In genomic region chr11:44708063-44708462, GRCh38 we compare ENCODE assay signal across 15 cellular contexts. TPM values are rescaled to one million over a fixed set of nuclear protein-coding genes. Genes with fewer than 3 reads are reported as not detected.
"Had no signal": no experiment of that assay in that cellular context is flagged by ENCODE, and none has a peak within 500 bp of the region (broad histone marks: within the 10 kb centered on the region; RNA-seq: fewer than 3 reads in every experiment).

No MANE protein-coding gene starts in this region.

- H3K36me3 Mint-ChIP-seq: activated CD4-positive, alpha-beta memory T cell treated with anti-CD3 and anti-CD28 coated beads for 36 hours; natural killer cell had no signal

- FAIRE-seq: bronchial epithelial cell, colon had no signal

- H3K9me3 ChIP-seq: psoas muscle had no signal

- H3K4me3 ChIP-seq: lung, psoas muscle had no signal

- H3K27ac Mint-ChIP-seq: activated CD4-positive, alpha-beta memory T cell treated with anti-CD3 and anti-CD28 coated beads for 36 hours; activated naive CD8-positive, alpha-beta T cell; natural killer cell had no signal

- DNase-seq: activated CD4-positive, alpha-beta memory T cell treated with anti-CD3 and anti-CD28 coated beads for 36 hours; activated CD4-positive, alpha-beta T cell treated with anti-CD3 and anti-CD28 coated beads for 1 hour; activated effector memory CD4-positive, alpha-beta T cell treated with anti-CD3 and anti-CD28 coated beads, Interleukin-2, amount 50 U/mL, for 16 hours; activated T-cell treated with anti-CD3 and anti-CD28 coated beads, Interleukin-2, amount 50 U/mL, for 4 hours; midbrain; natural killer cell; stimulated activated CD4-positive, alpha-beta T cell treated with anti-CD3 and anti-CD28 coated beads, Interleukin-4, amount 100 ng/mL, for 1 hour; stimulated activated CD8-positive, alpha-beta memory T cell treated with anti-CD3 and anti-CD28 coated beads, Interleukin-4, amount 100 ng/mL, for 48 hours; stimulated activated naive CD8-positive, alpha-beta T cell treated with anti-CD3 and anti-CD28 coated beads, Interleukin-15, Interleukin-2, amounts not matched to agents 100 U/mL and 50 U/mL, for 24 hours; T-helper 9 cell had no signal

- H3K27me3 Mint-ChIP-seq: activated CD4-positive, alpha-beta memory T cell treated with anti-CD3 and anti-CD28 coated beads for 36 hours; activated naive CD8-positive, alpha-beta T cell had no signal

- H3K4me3 Mint-ChIP-seq: activated CD4-positive, alpha-beta memory T cell treated with anti-CD3 and anti-CD28 coated beads for 36 hours; activated naive CD8-positive, alpha-beta T cell; activated T-cell treated with anti-CD3 and anti-CD28 coated beads, Interleukin-2, amount 50 U/mL, for 4 hours; natural killer cell had no signal

- H3K27ac ChIP-seq: psoas muscle had no signal

- ATAC-seq: activated T-cell treated with anti-CD3 and anti-CD28 coated beads, Interleukin-2, amount 50 U/mL, for 4 hours; natural killer cell; psoas muscle; stimulated activated naive CD8-positive, alpha-beta T cell treated with anti-CD3 and anti-CD28 coated beads, Interleukin-15, Interleukin-2, amounts not matched to agents 100 U/mL and 50 U/mL, for 24 hours had no signal

- H3K9me3 Mint-ChIP-seq: natural killer cell had no signal

- H3K4me1 Mint-ChIP-seq: natural killer cell had no signal

- H3K4me1 ChIP-seq: psoas muscle had no signal

RNA-seq across cellular contexts. Expression of gene TSPAN18, which starts 18.7 kb away (rescaled TPM):
- total RNA-seq: bronchial epithelial cell had no signal
